ENCODE assay signal across 9 cellular contexts in the genomic region with DNA sequence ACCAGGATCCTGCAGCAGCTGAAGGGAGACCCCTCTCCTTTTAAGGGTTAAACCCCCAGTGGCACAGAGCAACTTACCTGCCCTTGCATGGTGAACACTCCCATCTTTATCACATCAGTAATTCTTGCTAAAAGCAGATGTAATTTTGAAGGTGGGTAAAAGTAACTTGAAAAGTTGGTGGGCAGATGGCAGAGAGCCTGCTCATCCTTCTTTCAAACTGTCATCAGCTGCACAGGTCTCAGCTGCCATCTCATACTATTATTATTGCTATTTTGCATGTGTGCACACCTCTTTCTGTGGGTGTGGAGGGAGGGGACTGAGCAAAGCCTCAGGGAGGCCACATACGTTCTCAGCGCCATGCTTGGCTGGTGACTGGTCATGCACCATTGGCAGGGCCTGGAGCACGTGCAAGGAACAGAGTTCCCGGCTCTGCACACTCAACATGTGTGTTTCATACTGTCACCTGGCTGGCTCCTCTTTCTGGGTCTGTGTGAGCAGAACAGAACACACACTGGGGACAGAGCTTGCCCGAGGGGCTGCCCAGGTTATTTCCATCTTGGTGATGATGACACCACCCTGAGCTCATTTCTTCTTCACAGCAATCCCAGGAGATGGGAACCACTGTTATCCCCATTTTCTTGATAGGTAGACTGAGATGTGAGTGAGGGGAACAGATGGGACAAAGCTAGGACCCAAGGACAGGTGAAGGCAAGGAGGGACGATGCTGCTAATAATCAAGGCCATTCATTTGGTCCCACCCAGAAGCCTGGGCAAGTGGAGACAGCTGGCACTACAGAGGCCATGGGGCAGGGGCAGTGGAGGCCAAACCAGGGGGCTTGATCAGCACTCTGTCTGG.
DNase-seq lines count a peak whose midpoint lies in the region; ATAC-seq lines count a peak whose summit lies in the region.
"Had no signal": no experiment of that assay in that cellular context is flagged by ENCODE, and none has a peak within 500 bp of the region (broad histone marks: within the 10 kb centered on the region; RNA-seq: fewer than 3 reads in every experiment).

No MANE protein-coding gene starts in this region.

- DNase-seq in germinal center (ENCODE audit: low spot score) (peak; percentile 86), NOMO-1 (lab: John Stamatoyannopoulos, UW; ENCODE audit: unreplicated experiment in 2 of 2) (no peak), NOMO-1 treated with DMSO at 0.1 percent for 48 hours (lab: John Stamatoyannopoulos, UW; ENCODE audit: unreplicated experiment) (no peak), NCI-H2029 treated with DMSO at 0.1 percent for 48 hours (lab: John Stamatoyannopoulos, UW) (no peak), COLO829 (ENCODE audit: low spot score) (no peak)

- ATAC-seq in GM18508 (IDR thresholded peaks at IDR 0.05; ENCODE audit: insufficient read depth, unreplicated experiment), result peak; percentile 69
- ATAC-seq in GM21367 (IDR thresholded peaks at IDR 0.05; ENCODE audit: unreplicated experiment), result peak; percentile 78
- peak; percentile 82 for ATAC-seq in HG03159 (IDR thresholded peaks at IDR 0.05; ENCODE audit: unreplicated experiment)
- ATAC-seq: right cardiac atrium had no signal
